In genomic region chr9:5851445-5851844, GRCh38 we compare ENCODE assay signal across 8 cellular contexts. TPM values are rescaled to one million over a fixed set of nuclear protein-coding genes. Genes with fewer than 3 reads are reported as not detected.
DNase-seq lines count a peak whose midpoint lies in the region; ATAC-seq and TF ChIP-seq lines count a peak whose summit lies in the region.

No MANE protein-coding gene starts in this region.

- H3K4me2 ChIP-seq in hepatocyte, result no peak overlapping the region

- TF ChIP-seq CTCF in hepatocyte (IDR thresholded peaks at IDR 0.05; ENCODE audit: poor library complexity), result no peak

- in situ Hi-C loops in ACHN (cut with HindIII; ENCODE audit: low pct_ligation_motif_present, low pct_unique_long_range_greater_than_20kb, low sequenced_read_pairs), result no loop called here

- H3K4me1 ChIP-seq in hepatocyte (ENCODE audit: insufficient read depth), result no peaks in the 10 kb centered on the region

- H3K4me3 ChIP-seq in hepatocyte, result no peak overlapping the region

- H3K9me3 ChIP-seq in hepatocyte (ENCODE audit: low read depth), result no peaks in the 10 kb centered on the region

- no peaks in the 10 kb centered on the region for H3K27me3 ChIP-seq in hepatocyte

- H3K36me3 ChIP-seq in hepatocyte (replicated peaks; ENCODE audit: insufficient read depth, low read depth), result no peaks in the 10 kb centered on the region

- H3K9me3 Mint-ChIP-seq in T-helper 2 cell treated with Interferon-gamma antibody and Interleukin-4, amounts not matched to agents 5 μg/mL and 100 μg/mL, for 36 hours, result peaks cover 8% of the 10 kb centered on the region

- WGBS in hepatocyte (ENCODE audit: low lambda C conversion rate, missing lambda C conversion rate), result 84% methylated on average over 2 of the region's 2 CpGs

- peak; percentile 67 for ATAC-seq in HG03097 (IDR thresholded peaks at IDR 0.05; ENCODE audit: low FRiP score, unreplicated experiment)

- H2AFZ ChIP-seq in hepatocyte, result no peak overlapping the region

- H3K4me1 Mint-ChIP-seq in T-helper 2 cell treated with Interferon-gamma antibody and Interleukin-4, amounts not matched to agents 5 μg/mL and 100 μg/mL, for 36 hours (ENCODE audit: low read depth), result peaks cover 59% of the 10 kb centered on the region

- H3K9me2 ChIP-seq in hepatocyte (replicated peaks; ENCODE audit: insufficient read depth), result no peaks in the 10 kb centered on the region

- H3K27ac ChIP-seq in hepatocyte, result peak overlapping the region; percentile 21

- peak overlapping the region; percentile 58 for H3K27ac Mint-ChIP-seq in T-helper 2 cell treated with Interferon-gamma antibody and Interleukin-4, amounts not matched to agents 5 μg/mL and 100 μg/mL, for 36 hours

- peaks cover 27% of the 10 kb centered on the region for H3K36me3 Mint-ChIP-seq in T-helper 2 cell treated with Interferon-gamma antibody and Interleukin-4, amounts not matched to agents 5 μg/mL and 100 μg/mL, for 36 hours (ENCODE audit: low read depth)

- H3K27me3 Mint-ChIP-seq in T-helper 2 cell treated with Interferon-gamma antibody and Interleukin-4, amounts not matched to agents 5 μg/mL and 100 μg/mL, for 36 hours (ENCODE audit: low read depth), result no peaks in the 10 kb centered on the region

- peak overlapping the region; percentile 45 for H3K4me3 Mint-ChIP-seq in T-helper 2 cell treated with Interferon-gamma antibody and Interleukin-4, amounts not matched to agents 5 μg/mL and 100 μg/mL, for 36 hours

- no peaks in the 10 kb centered on the region for H4K20me1 ChIP-seq in hepatocyte (ENCODE audit: insufficient read depth, poor library complexity, severe bottlenecking)

- H3K79me2 ChIP-seq in hepatocyte, result no peaks in the 10 kb centered on the region

- DNase-seq in stimulated activated naive CD4-positive, alpha-beta T cell treated with Interleukin-2 at 50 U/mL for 16 hours (lab: John Stamatoyannopoulos, UW), result peak; percentile 29
- no peak for DNase-seq in stimulated activated naive CD4-positive, alpha-beta T cell (lab: John Stamatoyannopoulos, UW)
- peak; percentile 69 for DNase-seq in T-helper 2 cell treated with Interferon-gamma antibody and Interleukin-4, amounts not matched to agents 5 μg/mL and 100 μg/mL, for 36 hours (ENCODE audit: low spot score)
- peak; percentile 52 for DNase-seq in hepatocyte (ENCODE audit: low spot score)
- DNase-seq in ACHN, result no peak
- no peak for DNase-seq in Ammon's horn (ENCODE audit: low spot score)
- no peak for DNase-seq in NCI-H69 (lab: John Stamatoyannopoulos, UW)

RNA-seq across cellular contexts. Expression of gene ERMP1, which starts 18.5 kb away (rescaled TPM):
- 22.4 and 23.6 TPM in 2 replicates for total RNA-seq in hepatocyte
- polyA plus RNA-seq in hepatocyte, result 9.2 and 15.9 TPM in 2 replicates

RNA-seq across cellular contexts. Expression of gene MLANA, which starts 39.2 kb away (rescaled TPM):
- total RNA-seq in hepatocyte, result not detected in 2 replicates
- polyA plus RNA-seq in hepatocyte, result not detected in 2 replicates

Comparison
In these comparisons a context has a peak if more than half of its experiments do, and no peak if none do; other contexts are left out.
1. DNase-seq: peak in stimulated activated naive CD4-positive, alpha-beta T cell treated with Interleukin-2 at 50 U/mL for 16 hours (single experiment), T-helper 2 cell treated with Interferon-gamma antibody and Interleukin-4, amounts not matched to agents 5 μg/mL and 100 μg/mL, for 36 hours (single experiment) and hepatocyte (single experiment); none in stimulated activated naive CD4-positive, alpha-beta T cell (0 of 6), ACHN (single experiment), Ammon's horn (single experiment) and NCI-H69 (single experiment).